24 cellular contexts compared by ENCODE assay signal in genomic region chr12:52649066-52649465, GRCh38. TPM values are rescaled to one million over a fixed set of nuclear protein-coding genes. Genes with fewer than 3 reads are reported as not detected.
DNase-seq lines count a peak whose midpoint lies in the region; ATAC-seq, FAIRE-seq and TF ChIP-seq lines count a peak whose summit lies in the region.
"Had no signal": no experiment of that assay in that cellular context is flagged by ENCODE, and none has a peak within 500 bp of the region (broad histone marks: within the 10 kb centered on the region; RNA-seq: fewer than 3 reads in every experiment).

No MANE protein-coding gene starts in this region.

- H3K79me2 ChIP-seq in astrocyte (ENCODE audit: insufficient read depth, low read length): no peaks in the 10 kb centered on the region

- ATAC-seq in activated T-cell treated with anti-CD3 and anti-CD28 coated beads, Interleukin-2, amount 50 U/mL, for 72 hours (replicated peaks in 1 of 2): no peak
- ATAC-seq in CD8-positive, alpha-beta T cell: no peak
- ATAC-seq in naive thymus-derived CD8-positive, alpha-beta T cell: no peak

- H2AFZ ChIP-seq in astrocyte (ENCODE audit: low read depth, low read length): no peak overlapping the region
- H2AFZ ChIP-seq: PC-9 had no signal

- H3K9me3 ChIP-seq in CD8-positive, alpha-beta T cell (ENCODE audit: low read length): no peaks in the 10 kb centered on the region
- no peaks in the 10 kb centered on the region for H3K9me3 ChIP-seq in astrocyte (ENCODE audit: insufficient read depth, low read depth, low read length)
- H3K9me3 ChIP-seq: BE2C had no signal

- no peak overlapping the region for H3K27ac ChIP-seq in CD8-positive, alpha-beta T cell (ENCODE audit: low read depth, low read length)
- no peak overlapping the region for H3K27ac ChIP-seq in astrocyte (ENCODE audit: low read depth, low read length)
- H3K27ac ChIP-seq: PC-9, RWPE1 had no signal

- peaks cover 31% of the 10 kb centered on the region for H3K4me1 Mint-ChIP-seq in activated T-cell treated with anti-CD3 and anti-CD28 coated beads, Interleukin-2, amount 50 U/mL, for 72 hours (ENCODE audit: low read depth)
- peaks cover 52% of the 10 kb centered on the region for H3K4me1 Mint-ChIP-seq in activated T-cell treated with anti-CD3 and anti-CD28 coated beads, Interleukin-2, amount 50 U/mL, for 24 hours (ENCODE audit: low read depth)
- peaks cover 62% of the 10 kb centered on the region for H3K4me1 Mint-ChIP-seq in CD8-positive, alpha-beta T cell (ENCODE audit: low read depth)
- H3K4me1 Mint-ChIP-seq in astrocyte (ENCODE audit: low read depth, unreplicated experiment): no peaks in the 10 kb centered on the region
- H3K4me1 Mint-ChIP-seq in naive thymus-derived CD8-positive, alpha-beta T cell: peaks cover 47 to 75% (median 67%) of the 10 kb centered on the region in 4 donors

- DNase-seq in activated T-cell treated with anti-CD3 and anti-CD28 coated beads, Interleukin-2, amount 50 U/mL, for 72 hours: no peak
- no peak for DNase-seq in activated T-cell treated with anti-CD3 and anti-CD28 coated beads, Interleukin-2, amount 50 U/mL, for 24 hours
- DNase-seq in CD8-positive, alpha-beta T cell: no peak
- DNase-seq in astrocyte (ENCODE audit: low read depth) (no peak), frontal cortex (ENCODE audit: low spot score in 2 of 2) (no peak), SKM-1 (lab: John Stamatoyannopoulos, UW; ENCODE audit: unreplicated experiment) (no peak), EL (no peak)
- DNase-seq in naive thymus-derived CD8-positive, alpha-beta T cell: no peak
- DNase-seq: BE2C; CD4-positive, CD25-positive, alpha-beta regulatory T cell; DMS53; HFFc6; NCI-H1048; NCI-H1436; NCI-H1930; NCI-H345; NCI-H524 treated with DMSO at 0.1 percent for 48 hours; PC-9; SIG-M5 had no signal

- H3K4me1 ChIP-seq in CD8-positive, alpha-beta T cell (ENCODE audit: insufficient read depth, low read length): peaks cover 54% of the 10 kb centered on the region
- H3K4me1 ChIP-seq in astrocyte (ENCODE audit: insufficient read depth, low read length): no peaks in the 10 kb centered on the region
- H3K4me1 ChIP-seq: BE2C had no signal

- H3K4me3 Mint-ChIP-seq in activated T-cell treated with anti-CD3 and anti-CD28 coated beads, Interleukin-2, amount 50 U/mL, for 72 hours: no peak overlapping the region
- H3K4me3 Mint-ChIP-seq in activated T-cell treated with anti-CD3 and anti-CD28 coated beads, Interleukin-2, amount 50 U/mL, for 24 hours: no peak overlapping the region
- H3K4me3 Mint-ChIP-seq in CD8-positive, alpha-beta T cell: no peak overlapping the region
- H3K4me3 Mint-ChIP-seq in astrocyte (ENCODE audit: unreplicated experiment): no peak overlapping the region
- peak overlapping the region in 6 of 10 donors; percentile 2 to 91 (median 54) for H3K4me3 Mint-ChIP-seq in naive thymus-derived CD8-positive, alpha-beta T cell
- H3K4me3 Mint-ChIP-seq: CD4-positive, CD25-positive, alpha-beta regulatory T cell; HFFc6 had no signal

- no peak overlapping the region for H3K9ac ChIP-seq in astrocyte (ENCODE audit: low read length)

- FAIRE-seq in astrocyte (lab: Jason Lieb, UNC) (no peak), frontal cortex (lab: Jason Lieb, UNC) (no peak)
- FAIRE-seq: A204.1, GM12892 had no signal

- H3K9me3 Mint-ChIP-seq in activated T-cell treated with anti-CD3 and anti-CD28 coated beads, Interleukin-2, amount 50 U/mL, for 72 hours: no peaks in the 10 kb centered on the region
- no peaks in the 10 kb centered on the region for H3K9me3 Mint-ChIP-seq in activated T-cell treated with anti-CD3 and anti-CD28 coated beads, Interleukin-2, amount 50 U/mL, for 24 hours
- H3K9me3 Mint-ChIP-seq in CD8-positive, alpha-beta T cell: peaks cover 3% of the 10 kb centered on the region
- H3K9me3 Mint-ChIP-seq in astrocyte (ENCODE audit: unreplicated experiment): no peaks in the 10 kb centered on the region
- H3K9me3 Mint-ChIP-seq in naive thymus-derived CD8-positive, alpha-beta T cell: peaks cover 0 to 9% (median 4%) of the 10 kb centered on the region in 9 donors
- H3K9me3 Mint-ChIP-seq: HFFc6 had no signal

- no peaks in the 10 kb centered on the region for H4K20me1 ChIP-seq in astrocyte (ENCODE audit: insufficient read depth, low read length)

- H3K36me3 ChIP-seq in CD8-positive, alpha-beta T cell (ENCODE audit: insufficient read depth, low read length): no peaks in the 10 kb centered on the region
- H3K36me3 ChIP-seq in astrocyte (ENCODE audit: insufficient read depth, low read length): no peaks in the 10 kb centered on the region
- H3K36me3 ChIP-seq: BE2C had no signal

- H3K27me3 Mint-ChIP-seq in activated T-cell treated with anti-CD3 and anti-CD28 coated beads, Interleukin-2, amount 50 U/mL, for 72 hours (ENCODE audit: low read depth): no peaks in the 10 kb centered on the region
- H3K27me3 Mint-ChIP-seq in activated T-cell treated with anti-CD3 and anti-CD28 coated beads, Interleukin-2, amount 50 U/mL, for 24 hours: no peaks in the 10 kb centered on the region
- H3K27me3 Mint-ChIP-seq in CD8-positive, alpha-beta T cell (ENCODE audit: low read depth): no peaks in the 10 kb centered on the region
- H3K27me3 Mint-ChIP-seq in astrocyte (ENCODE audit: low read depth, unreplicated experiment): peaks cover 64% of the 10 kb centered on the region
- H3K27me3 Mint-ChIP-seq in naive thymus-derived CD8-positive, alpha-beta T cell: no peaks in the 10 kb centered on the region

- POLR2A ChIA-PET in CD8-positive, alpha-beta T cell (lab: Charles Lee): interaction anchor here (1.4 kb wide), 1 partner anchor 16 kb away, joined by 4 read pairs; no protein-coding TSS in a partner anchor
- POLR2A ChIA-PET in naive thymus-derived CD8-positive, alpha-beta T cell (lab: Charles Lee): interaction anchor here (0.7 to 1.4 kb wide), 4 partner anchors 11 to 41 kb away, joined by 3 to 4 read pairs (median 4); no protein-coding TSS in a partner anchor

- H3K27ac Mint-ChIP-seq in activated T-cell treated with anti-CD3 and anti-CD28 coated beads, Interleukin-2, amount 50 U/mL, for 72 hours: peak overlapping the region; percentile 26
- H3K27ac Mint-ChIP-seq in activated T-cell treated with anti-CD3 and anti-CD28 coated beads, Interleukin-2, amount 50 U/mL, for 24 hours: no peak overlapping the region
- peak overlapping the region; percentile 85 for H3K27ac Mint-ChIP-seq in CD8-positive, alpha-beta T cell
- H3K27ac Mint-ChIP-seq in astrocyte (ENCODE audit: unreplicated experiment): peak overlapping the region; percentile 27
- peak overlapping the region; percentile 0 to 100 (median 88) for H3K27ac Mint-ChIP-seq in naive thymus-derived CD8-positive, alpha-beta T cell
- H3K27ac Mint-ChIP-seq: HFFc6 had no signal

- no peak overlapping the region for H3K4me2 ChIP-seq in astrocyte (ENCODE audit: low read length)
- H3K4me2 ChIP-seq: PC-9 had no signal

- H3K4me3 ChIP-seq in CD8-positive, alpha-beta T cell (ENCODE audit: low read depth, low read length): no peak overlapping the region
- H3K4me3 ChIP-seq in astrocyte (ENCODE audit: insufficient read depth, low read depth, low read length): no peak overlapping the region
- H3K4me3 ChIP-seq: PC-9 had no signal

- TF ChIP-seq CTCF in CD8-positive, alpha-beta T cell (IDR thresholded peaks at IDR 0.05): no peak
- TF ChIP-seq CTCF in astrocyte (IDR thresholded peaks at IDR 0.05; ENCODE audit: insufficient read depth, low read depth, low read length): no peak

- H3K36me3 Mint-ChIP-seq in activated T-cell treated with anti-CD3 and anti-CD28 coated beads, Interleukin-2, amount 50 U/mL, for 72 hours (ENCODE audit: insufficient read depth in 2 of 2): no peaks in the 10 kb centered on the region
- H3K36me3 Mint-ChIP-seq in activated T-cell treated with anti-CD3 and anti-CD28 coated beads, Interleukin-2, amount 50 U/mL, for 24 hours (ENCODE audit: low read depth): no peaks in the 10 kb centered on the region
- H3K36me3 Mint-ChIP-seq in CD8-positive, alpha-beta T cell: peaks cover 2% of the 10 kb centered on the region
- no peaks in the 10 kb centered on the region for H3K36me3 Mint-ChIP-seq in astrocyte (ENCODE audit: low read depth, unreplicated experiment)
- H3K36me3 Mint-ChIP-seq in naive thymus-derived CD8-positive, alpha-beta T cell: peaks cover 0 to 15% (median 0%) of the 10 kb centered on the region in 3 donors
- H3K36me3 Mint-ChIP-seq: CD4-positive, CD25-positive, alpha-beta regulatory T cell had no signal

- no peaks in the 10 kb centered on the region for H3K27me3 ChIP-seq in CD8-positive, alpha-beta T cell (ENCODE audit: insufficient read depth, low read length)
- H3K27me3 ChIP-seq in astrocyte (ENCODE audit: insufficient read depth, low read length): peaks cover 11% of the 10 kb centered on the region

- CTCF ChIA-PET in CD8-positive, alpha-beta T cell (lab: Charles Lee): interaction anchor here (1.1 to 1.8 kb wide), 5 partner anchors 11 to 231 kb away, joined by 3 to 4 read pairs (median 3); no protein-coding TSS in a partner anchor

- intact Hi-C loops in CD8-positive, alpha-beta T cell (cut with DNase I, micrococcal nuclease): loop anchor here in 1 of 2 experiments (5.0 kb wide), 2 partner anchors 33 to 223 kb away; partner anchors contain the start of gene KRT1

RNA-seq across cellular contexts. Expression of gene KRT2, which starts 2.9 kb away (rescaled TPM):
- not detected for total RNA-seq in activated T-cell treated with anti-CD3 and anti-CD28 coated beads, Interleukin-2, amount 50 U/mL, for 72 hours
- total RNA-seq in CD8-positive, alpha-beta T cell: 1 to 10 TPM; 1.4 TPM
- not detected in 2 replicates for total RNA-seq in astrocyte
- under 1 TPM; 0.62 to 0.77 TPM for total RNA-seq in naive thymus-derived CD8-positive, alpha-beta T cell
- 1 to 10 TPM; 1.1 to 3.4 (median 1.2) TPM for polyA plus RNA-seq in naive thymus-derived CD8-positive, alpha-beta T cell
- not detected for total RNA-seq in frontal cortex
- total RNA-seq: HFFc6, MCF 10A, PC-9 had no signal

RNA-seq across cellular contexts. Expression of gene KRT73, which starts 30.7 kb away (rescaled TPM):
- 1 to 10 TPM in 1 of 2 donors, under 1 TPM in 1; 0.36 to 1.3 TPM for total RNA-seq in activated T-cell treated with anti-CD3 and anti-CD28 coated beads, Interleukin-2, amount 50 U/mL, for 72 hours
- total RNA-seq in CD8-positive, alpha-beta T cell: 1 to 10 TPM; 7.8 to 8.1 TPM
- not detected in 2 replicates for total RNA-seq in astrocyte
- 1 to 10 TPM; 8.5 to 10.0 TPM for total RNA-seq in naive thymus-derived CD8-positive, alpha-beta T cell
- polyA plus RNA-seq in naive thymus-derived CD8-positive, alpha-beta T cell: 10 to 100 TPM in 1 of 3 donors, 1 to 10 TPM in 1, under 1 TPM in 1; 0.72 to 10.0 (median 1.8) TPM
- total RNA-seq in frontal cortex: not detected
- total RNA-seq: H4, HFFc6, MCF 10A, PC-9 had no signal

RNA-seq across cellular contexts. Expression of gene KRT1, which starts 31.1 kb away (rescaled TPM):
- total RNA-seq in activated T-cell treated with anti-CD3 and anti-CD28 coated beads, Interleukin-2, amount 50 U/mL, for 72 hours: not detected
- total RNA-seq in CD8-positive, alpha-beta T cell: under 1 TPM; 0.25 to 0.95 TPM
- total RNA-seq in astrocyte: not detected in 2 replicates
- not detected for total RNA-seq in naive thymus-derived CD8-positive, alpha-beta T cell
- polyA plus RNA-seq in naive thymus-derived CD8-positive, alpha-beta T cell: under 1 TPM in 1 of 3 donors, not detected in 2; 0.31 TPM
- 0.82 TPM for total RNA-seq in frontal cortex
- total RNA-seq: H4, HFFc6, MCF 10A, PC-9 had no signal

RNA-seq across cellular contexts. Expression of gene KRT72, which starts 47.8 kb away (rescaled TPM):
- total RNA-seq in activated T-cell treated with anti-CD3 and anti-CD28 coated beads, Interleukin-2, amount 50 U/mL, for 72 hours: 1 to 10 TPM in 1 of 2 donors, under 1 TPM in 1; 0.31 to 2.3 TPM
- total RNA-seq in CD8-positive, alpha-beta T cell: 1 to 10 TPM; 5.6 to 5.8 TPM
- total RNA-seq in astrocyte (not detected in 2 replicates), frontal cortex (not detected)
- 10 to 100 TPM; 11.4 to 11.6 TPM for total RNA-seq in naive thymus-derived CD8-positive, alpha-beta T cell
- under 1 TPM in 2 of 3 donors, not detected in 1; 0.12 to 0.46 TPM for polyA plus RNA-seq in naive thymus-derived CD8-positive, alpha-beta T cell
- total RNA-seq: H4, HFFc6, MCF 10A, PC-9 had no signal

RNA-seq across cellular contexts. Expression of gene KRT77, which starts 54.3 kb away (rescaled TPM):
- total RNA-seq in activated T-cell treated with anti-CD3 and anti-CD28 coated beads, Interleukin-2, amount 50 U/mL, for 72 hours: not detected
- not detected for total RNA-seq in CD8-positive, alpha-beta T cell
- total RNA-seq in astrocyte (not detected in 2 replicates), frontal cortex (not detected)
- not detected for total RNA-seq in naive thymus-derived CD8-positive, alpha-beta T cell
- under 1 TPM in 1 of 3 donors, not detected in 2; 0.12 TPM for polyA plus RNA-seq in naive thymus-derived CD8-positive, alpha-beta T cell
- total RNA-seq: CD4-positive, CD25-positive, alpha-beta regulatory T cell; H4; HFFc6; MCF 10A; PC-9 had no signal
- polyA plus RNA-seq: CD4-positive, CD25-positive, alpha-beta regulatory T cell had no signal

Comparison
In these comparisons a context has a peak if more than half of its experiments do, and no peak if none do; other contexts are left out.
1. H3K4me3 Mint-ChIP-seq: peak in naive thymus-derived CD8-positive, alpha-beta T cell (6 of 10); none in activated T-cell treated with anti-CD3 and anti-CD28 coated beads, Interleukin-2, amount 50 U/mL, for 72 hours (0 of 2), activated T-cell treated with anti-CD3 and anti-CD28 coated beads, Interleukin-2, amount 50 U/mL, for 24 hours (single experiment), CD8-positive, alpha-beta T cell (single experiment) and astrocyte (single experiment).